Comparison of ENCODE assay signal across 8 cellular contexts in the genomic region with DNA sequence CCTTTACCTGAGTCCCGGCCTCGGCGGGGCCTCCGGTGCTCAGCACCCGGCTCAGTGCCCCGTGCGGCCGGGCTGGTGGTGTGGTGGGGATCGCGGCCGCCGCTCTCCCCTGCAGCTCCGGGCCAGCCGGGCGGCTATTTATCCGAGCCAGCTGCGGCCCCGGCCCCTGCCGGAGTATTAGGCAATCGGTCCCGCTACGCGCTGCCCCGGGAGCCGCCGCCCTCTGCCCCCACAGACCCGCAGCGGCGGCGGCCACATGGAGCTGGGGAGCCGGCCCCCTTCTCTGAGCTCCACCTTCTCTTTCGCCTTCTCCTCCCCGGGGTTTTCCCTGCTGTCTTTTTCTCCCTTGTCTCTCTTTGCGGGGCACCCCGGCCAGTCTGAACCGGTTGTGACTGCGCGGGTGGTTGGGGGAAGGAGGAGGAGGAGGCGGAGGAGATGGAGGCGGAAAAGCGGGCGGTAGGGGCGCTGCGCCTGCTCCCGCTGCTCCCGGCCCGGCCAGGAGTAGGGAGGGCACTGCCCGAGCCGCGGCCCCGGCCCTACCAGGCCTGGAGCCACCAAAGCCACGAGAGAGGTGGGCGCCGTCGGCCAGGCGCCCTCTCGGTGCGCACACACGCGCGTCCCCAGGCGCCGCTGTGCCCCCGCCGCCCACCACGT. TPM values are rescaled to one million over a fixed set of nuclear protein-coding genes. Genes with fewer than 3 reads are reported as not detected.
DNase-seq lines count a peak whose midpoint lies in the region; ATAC-seq and TF ChIP-seq lines count a peak whose summit lies in the region.

A gene with protein sequence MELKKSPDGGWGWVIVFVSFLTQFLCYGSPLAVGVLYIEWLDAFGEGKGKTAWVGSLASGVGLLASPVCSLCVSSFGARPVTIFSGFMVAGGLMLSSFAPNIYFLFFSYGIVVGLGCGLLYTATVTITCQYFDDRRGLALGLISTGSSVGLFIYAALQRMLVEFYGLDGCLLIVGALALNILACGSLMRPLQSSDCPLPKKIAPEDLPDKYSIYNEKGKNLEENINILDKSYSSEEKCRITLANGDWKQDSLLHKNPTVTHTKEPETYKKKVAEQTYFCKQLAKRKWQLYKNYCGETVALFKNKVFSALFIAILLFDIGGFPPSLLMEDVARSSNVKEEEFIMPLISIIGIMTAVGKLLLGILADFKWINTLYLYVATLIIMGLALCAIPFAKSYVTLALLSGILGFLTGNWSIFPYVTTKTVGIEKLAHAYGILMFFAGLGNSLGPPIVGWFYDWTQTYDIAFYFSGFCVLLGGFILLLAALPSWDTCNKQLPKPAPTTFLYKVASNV (minus strand): TSS at position 379 of the 654 bp plus-strand sequence. CDS start 25,559 bp downstream, outside the sequence.

- H3K27me3 ChIP-seq in right atrium auricular region, result no peaks in the 10 kb centered on the region

- H3K27me3 Mint-ChIP-seq in activated naive CD8-positive, alpha-beta T cell treated with anti-CD3 and anti-CD28 coated beads, Interleukin-2, amount 50 U/mL, for 24 hours, result peaks cover 71% of the 10 kb centered on the region

- H3K27ac ChIP-seq in right atrium auricular region, result peak within 1 kb of the TSS; percentile 61 to 66

- H3K36me3 ChIP-seq in right atrium auricular region, result no peaks in the 10 kb centered on the region

- peak within 1 kb of the TSS; percentile 57 to 71 for H3K4me3 ChIP-seq in right atrium auricular region

- TF ChIP-seq CTCF in right atrium auricular region (IDR thresholded peaks at IDR 0.05), result no peak

- no peaks in the 10 kb centered on the region for H3K9me3 ChIP-seq in right atrium auricular region

- H3K9me3 Mint-ChIP-seq in activated naive CD8-positive, alpha-beta T cell treated with anti-CD3 and anti-CD28 coated beads, Interleukin-2, amount 50 U/mL, for 24 hours, result no peaks in the 10 kb centered on the region

- ATAC-seq in GM19035 (IDR thresholded peaks at IDR 0.05; ENCODE audit: unreplicated experiment) (peak; percentile 71), HG03103 (IDR thresholded peaks at IDR 0.05; ENCODE audit: low read depth, unreplicated experiment) (peak; percentile 82)
- ATAC-seq in activated naive CD8-positive, alpha-beta T cell treated with anti-CD3 and anti-CD28 coated beads, Interleukin-2, amount 50 U/mL, for 24 hours, result peak; percentile 85

- no peak within 1 kb of the TSS for H3K27ac Mint-ChIP-seq in activated naive CD8-positive, alpha-beta T cell treated with anti-CD3 and anti-CD28 coated beads, Interleukin-2, amount 50 U/mL, for 24 hours

- H3K4me1 ChIP-seq in right atrium auricular region, result peaks cover 0 to 14% of the 10 kb centered on the region in 2 donors

- peak; percentile 77 for DNase-seq in COR-L47 (lab: John Stamatoyannopoulos, UW)
- peak; percentile 86 for DNase-seq in NCI-H69 (lab: John Stamatoyannopoulos, UW)
- peak; percentile 64 for DNase-seq in activated naive CD8-positive, alpha-beta T cell treated with anti-CD3 and anti-CD28 coated beads, Interleukin-2, amount 50 U/mL, for 24 hours
- no peak for DNase-seq in right atrium auricular region (ENCODE audit: low spot score)
- peak; percentile 58 for DNase-seq in putamen (ENCODE audit: low spot score)
- DNase-seq in AML-193 (lab: John Stamatoyannopoulos, UW), result no peak

- no peaks in the 10 kb centered on the region for H3K4me1 Mint-ChIP-seq in activated naive CD8-positive, alpha-beta T cell treated with anti-CD3 and anti-CD28 coated beads, Interleukin-2, amount 50 U/mL, for 24 hours

- no peaks in the 10 kb centered on the region for H3K36me3 Mint-ChIP-seq in activated naive CD8-positive, alpha-beta T cell treated with anti-CD3 and anti-CD28 coated beads, Interleukin-2, amount 50 U/mL, for 24 hours (ENCODE audit: low read depth)

- H3K4me3 Mint-ChIP-seq in activated naive CD8-positive, alpha-beta T cell treated with anti-CD3 and anti-CD28 coated beads, Interleukin-2, amount 50 U/mL, for 24 hours, result peak within 1 kb of the TSS; percentile 67

RNA-seq across cellular contexts. Expression of the gene that starts here (rescaled TPM):
- 1 to 10 TPM in 1 of 2 donors, under 1 TPM in 1; 0.90 to 1.5 TPM for total RNA-seq in right atrium auricular region

Comparison
In these comparisons a context has a peak if more than half of its experiments do, and no peak if none do; other contexts are left out.
1. DNase-seq: peak in COR-L47 (single experiment), NCI-H69 (single experiment), activated naive CD8-positive, alpha-beta T cell treated with anti-CD3 and anti-CD28 coated beads, Interleukin-2, amount 50 U/mL, for 24 hours (single experiment) and putamen (single experiment); none in right atrium auricular region (single experiment) and AML-193 (0 of 2).
2. Peak in every context shown above with its lines, with median percentiles within 50 percentile points of each other: ATAC-seq.